34 cellular contexts compared by ENCODE assay signal in the genomic region with DNA sequence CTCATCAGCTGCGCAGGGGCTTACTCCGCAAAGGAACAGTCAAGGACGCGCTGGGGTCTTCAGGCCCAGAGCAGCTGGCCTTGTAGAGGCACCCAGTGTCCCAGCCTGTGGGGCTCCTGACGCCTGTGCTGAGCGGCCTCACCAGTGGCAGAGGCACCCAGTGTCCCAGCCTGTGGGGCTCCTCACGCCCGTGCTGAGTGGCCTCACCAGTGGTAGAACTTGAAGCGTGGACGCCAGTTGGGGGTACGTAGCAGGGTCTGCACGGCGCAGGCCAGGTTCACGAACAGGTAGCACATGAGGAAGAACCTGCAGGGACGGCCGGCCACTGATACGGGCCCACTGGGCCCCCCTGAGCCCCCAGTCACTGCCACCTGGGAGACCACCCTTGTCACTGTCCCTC.
"Had no signal": no experiment of that assay in that cellular context is flagged by ENCODE, and none has a peak within 500 bp of the region (broad histone marks: within the 10 kb centered on the region; RNA-seq: fewer than 3 reads in every experiment).

No MANE protein-coding gene starts in this region.

- H3K27me3 Mint-ChIP-seq: activated CD4-positive, alpha-beta memory T cell treated with anti-CD3 and anti-CD28 coated beads, Interleukin-2, amount 10 ng/mL, durations not matched to agents 7 days and 5 days; activated CD8-positive, alpha-beta memory T cell treated with anti-CD3 and anti-CD28 coated beads, Interleukin-2, amount 10 ng/mL, durations not matched to agents 7 days and 5 days; activated naive CD8-positive, alpha-beta T cell treated with anti-CD3 and anti-CD28 coated beads for 36 hours; activated T-helper 17 cell treated with anti-CD3 and anti-CD28 coated beads, Interleukin-2, amount 50 U/mL, for 72 hours; central memory CD8-positive, alpha-beta T cell had no signal

- H3K4me3 ChIP-seq: ascending aorta, cardiac muscle cell had no signal

- H3K4me1 ChIP-seq: ascending aorta had no signal

- ATAC-seq: activated CD8-positive, alpha-beta memory T cell treated with anti-CD3 and anti-CD28 coated beads, Interleukin-2, amount 10 ng/mL, durations not matched to agents 7 days and 5 days; activated T-cell treated with anti-CD3 and anti-CD28 coated beads, Interleukin-2, amount 50 U/mL, for 72 hours; activated T-helper 17 cell treated with anti-CD3 and anti-CD28 coated beads, Interleukin-2, amount 50 U/mL, for 72 hours; Panc1; Right ventricle myocardium inferior had no signal

- H3K4me1 Mint-ChIP-seq: activated CD4-positive, alpha-beta memory T cell treated with anti-CD3 and anti-CD28 coated beads, Interleukin-2, amount 10 ng/mL, durations not matched to agents 7 days and 5 days; activated CD8-positive, alpha-beta memory T cell treated with anti-CD3 and anti-CD28 coated beads, Interleukin-2, amount 10 ng/mL, durations not matched to agents 7 days and 5 days; activated naive CD8-positive, alpha-beta T cell treated with anti-CD3 and anti-CD28 coated beads for 36 hours; activated T-helper 17 cell treated with anti-CD3 and anti-CD28 coated beads, Interleukin-2, amount 50 U/mL, for 72 hours had no signal

- H3K27ac Mint-ChIP-seq: activated CD4-positive, alpha-beta memory T cell treated with anti-CD3 and anti-CD28 coated beads, Interleukin-2, amount 10 ng/mL, durations not matched to agents 7 days and 5 days; activated CD8-positive, alpha-beta memory T cell treated with anti-CD3 and anti-CD28 coated beads, Interleukin-2, amount 10 ng/mL, durations not matched to agents 7 days and 5 days; activated naive CD8-positive, alpha-beta T cell treated with anti-CD3 and anti-CD28 coated beads for 36 hours; activated T-cell treated with anti-CD3 and anti-CD28 coated beads, Interleukin-2, amount 50 U/mL, for 72 hours; activated T-helper 17 cell treated with anti-CD3 and anti-CD28 coated beads, Interleukin-2, amount 50 U/mL, for 72 hours had no signal

- H3K27me3 ChIP-seq: ascending aorta, cardiac muscle cell had no signal

- DNase-seq: activated CD4-positive, alpha-beta memory T cell treated with anti-CD3 and anti-CD28 coated beads, Interleukin-2, amount 10 ng/mL, durations not matched to agents 7 days and 5 days; activated CD4-positive, alpha-beta T cell treated with anti-CD3 and anti-CD28 coated beads for 1 hour; activated CD4-positive, alpha-beta T cell treated with anti-CD3 and anti-CD28 coated beads for 48 hours; activated CD4-positive, CD25-positive, alpha-beta regulatory T cell; activated CD8-positive, alpha-beta memory T cell treated with anti-CD3 and anti-CD28 coated beads for 24 hours; activated CD8-positive, alpha-beta memory T cell treated with anti-CD3 and anti-CD28 coated beads, Interleukin-2, amount 10 ng/mL, durations not matched to agents 7 days and 5 days; activated CD8-positive, alpha-beta memory T cell treated with anti-CD3 and anti-CD28 coated beads, Interleukin-2, amount 50 U/mL, for 48 hours; activated effector memory CD4-positive, alpha-beta T cell treated with anti-CD3 and anti-CD28 coated beads, Interleukin-2, amount 50 U/mL, for 16 hours; activated naive CD4-positive, alpha-beta T cell; activated naive CD4-positive, alpha-beta T cell treated with anti-CD3 and anti-CD28 coated beads, Interleukin-2, amount 50 U/mL, for 16 hours; activated naive CD8-positive, alpha-beta T cell treated with anti-CD3 and anti-CD28 coated beads for 36 hours; activated T-cell treated with anti-CD3 and anti-CD28 coated beads, Interleukin-2, amount 50 U/mL, for 72 hours; amniotic stem cell; Karpas-422; KBM-7; NCI-H1048; NCI-H1105 treated with DMSO at 0.1 percent for 48 hours; NCI-H1436; NCI-H1694; NCI-H1930; NCI-H2081 treated with DMSO at 0.1 percent for 48 hours; NCI-H345; NCI-H524 treated with DMSO at 0.1 percent for 48 hours; RPMI8226; SW 1271; T-helper 1 cell; T1000 had no signal

- H3K9me3 Mint-ChIP-seq: activated CD4-positive, alpha-beta memory T cell treated with anti-CD3 and anti-CD28 coated beads, Interleukin-2, amount 10 ng/mL, durations not matched to agents 7 days and 5 days; activated naive CD8-positive, alpha-beta T cell treated with anti-CD3 and anti-CD28 coated beads for 36 hours; activated T-cell treated with anti-CD3 and anti-CD28 coated beads, Interleukin-2, amount 50 U/mL, for 72 hours; activated T-helper 17 cell treated with anti-CD3 and anti-CD28 coated beads, Interleukin-2, amount 50 U/mL, for 72 hours; central memory CD8-positive, alpha-beta T cell had no signal

- H3K36me3 Mint-ChIP-seq: activated CD8-positive, alpha-beta memory T cell treated with anti-CD3 and anti-CD28 coated beads, Interleukin-2, amount 10 ng/mL, durations not matched to agents 7 days and 5 days had no signal

- H3K27ac ChIP-seq: ascending aorta, cardiac muscle cell, WERI-Rb-1 had no signal

- H3K9me3 ChIP-seq: ascending aorta had no signal

- H3K4me3 Mint-ChIP-seq: activated CD4-positive, alpha-beta memory T cell treated with anti-CD3 and anti-CD28 coated beads, Interleukin-2, amount 10 ng/mL, durations not matched to agents 7 days and 5 days; activated CD8-positive, alpha-beta memory T cell treated with anti-CD3 and anti-CD28 coated beads, Interleukin-2, amount 10 ng/mL, durations not matched to agents 7 days and 5 days; activated naive CD8-positive, alpha-beta T cell treated with anti-CD3 and anti-CD28 coated beads for 36 hours; activated T-cell treated with anti-CD3 and anti-CD28 coated beads, Interleukin-2, amount 50 U/mL, for 72 hours; activated T-helper 17 cell treated with anti-CD3 and anti-CD28 coated beads, Interleukin-2, amount 50 U/mL, for 72 hours; central memory CD8-positive, alpha-beta T cell had no signal
